Comparison of ENCODE assay signal across 8 cellular contexts in genomic region chr2:37005118-37005868, GRCh38. TPM values are rescaled to one million over a fixed set of nuclear protein-coding genes. Genes with fewer than 3 reads are reported as not detected.
DNase-seq lines count a peak whose midpoint lies in the region; ATAC-seq and TF ChIP-seq lines count a peak whose summit lies in the region.

No MANE protein-coding gene starts in this region.

- H3K27ac ChIP-seq in WERI-Rb-1 (no peak overlapping the region), heart left ventricle (peak overlapping the region in 11 of 12 donors; percentile 13 to 80 (median 61)), esophagus muscularis mucosa (replicated peaks in 1 of 4) (no peak overlapping the region)

- TF ChIP-seq POLR2A in heart left ventricle (IDR thresholded peaks at IDR 0.05) = no peak
- TF ChIP-seq POLR2A in esophagus muscularis mucosa (IDR thresholded peaks at IDR 0.05; ENCODE audit: low read depth) = no peak

- H3K4me1 ChIP-seq in heart left ventricle (peaks cover 0 to 22% (median 0%) of the 10 kb centered on the region in 12 donors), esophagus muscularis mucosa (no peaks in the 10 kb centered on the region)

- TF ChIP-seq EP300 in esophagus muscularis mucosa (IDR thresholded peaks at IDR 0.05) = no peak

- H3K4me3 ChIP-seq in GM06990 (replicated peaks; ENCODE audit: low read depth, low read length) (no peak overlapping the region), WERI-Rb-1 (ENCODE audit: low read depth, low read length) (no peak overlapping the region), heart left ventricle (no peak overlapping the region), esophagus muscularis mucosa (no peak overlapping the region)

- H3K27me3 ChIP-seq in GM06990 (replicated peaks; ENCODE audit: control insufficient read depth, insufficient read depth, low read length) (no peaks in the 10 kb centered on the region), WERI-Rb-1 (ENCODE audit: insufficient read depth, low read depth, severe bottlenecking) (no peaks in the 10 kb centered on the region), heart left ventricle (no peaks in the 10 kb centered on the region), esophagus muscularis mucosa (no peaks in the 10 kb centered on the region)

- peak; percentile 91 for ATAC-seq in GM19468 (IDR thresholded peaks at IDR 0.05; ENCODE audit: extremely low read depth, unreplicated experiment)
- ATAC-seq in HG03457 (IDR thresholded peaks at IDR 0.05; ENCODE audit: unreplicated experiment) = peak; percentile 97
- ATAC-seq in heart left ventricle = peak; percentile 87 to 95 (median 91)

- TF ChIP-seq CTCF in GM06990 (IDR thresholded peaks at IDR 0.05; ENCODE audit: insufficient read depth, low read length, poor library complexity, severe bottlenecking) = peak; percentile 34
- TF ChIP-seq CTCF in WERI-Rb-1 (IDR thresholded peaks at IDR 0.05; ENCODE audit: low read depth, low read length) = peak; percentile 59
- peak in 10 of 12 donors; percentile 19 to 63 (median 44) for TF ChIP-seq CTCF in heart left ventricle (IDR thresholded peaks at IDR 0.05)
- TF ChIP-seq CTCF in esophagus muscularis mucosa (IDR thresholded peaks at IDR 0.05) = peak in 1 of 3 experiments; percentile 47

- H3K36me3 ChIP-seq in GM06990 (ENCODE audit: control insufficient read depth, insufficient read depth, low read length) (peaks cover 2% of the 10 kb centered on the region), WERI-Rb-1 (peaks cover 28% of the 10 kb centered on the region), heart left ventricle (peaks cover 0 to 99% (median 92%) of the 10 kb centered on the region in 9 donors), esophagus muscularis mucosa (peaks cover 36 to 95% (median 80%) of the 10 kb centered on the region in 4 donors)

- intact Hi-C loops in heart left ventricle (cut with DNase I) = loop anchor here in 7 of 10 donors (2.0 to 10.0 kb wide), 4 partner anchors 100 to 224 kb away; no protein-coding TSS in a partner anchor
- intact Hi-C loops in esophagus muscularis mucosa (cut with DNase I) = no loop called here

- DNase-seq in GM06990 (ENCODE audit: extremely low read depth, insufficient read length) (peak; percentile 32), WERI-Rb-1 (peak; percentile 37), heart left ventricle (no peak), esophagus muscularis mucosa (ENCODE audit: extremely low spot score) (no peak), NCI-H2081 (lab: John Stamatoyannopoulos, UW) (no peak)
- DNase-seq in stimulated activated naive CD4-positive, alpha-beta T cell treated with Interleukin-2 at 50 U/mL for 16 hours (lab: John Stamatoyannopoulos, UW) = peak; percentile 2

- H3K9me3 ChIP-seq in WERI-Rb-1 (ENCODE audit: severe bottlenecking) = no peaks in the 10 kb centered on the region
- no peaks in the 10 kb centered on the region for H3K9me3 ChIP-seq in heart left ventricle
- H3K9me3 ChIP-seq in esophagus muscularis mucosa = no peaks in the 10 kb centered on the region

- 26 to 49% (median 32%) methylated on average over 8 of the region's 8 CpGs for WGBS in heart left ventricle, 4 donors
- WGBS in esophagus muscularis mucosa = 73% methylated on average over 8 of the region's 8 CpGs

RNA-seq across cellular contexts. Expression of gene STRN, which starts 39.0 kb away (rescaled TPM):
- total RNA-seq in heart left ventricle = 100 to 1,000 TPM in 1 of 9 donors, 10 to 100 TPM in 8; 39.6 to 101 (median 62.8) TPM
- 10 to 100 TPM in 1 of 2 donors, 1 to 10 TPM in 1; 9.2 to 39.7 TPM for polyA plus RNA-seq in heart left ventricle
- total RNA-seq in esophagus muscularis mucosa = 10 to 100 TPM; 17.6 to 21.8 (median 20.0) TPM

Comparison
In these comparisons a context has a peak if more than half of its experiments do, and no peak if none do; other contexts are left out.
1. DNase-seq: peak in GM06990 (single experiment), WERI-Rb-1 (single experiment) and stimulated activated naive CD4-positive, alpha-beta T cell treated with Interleukin-2 at 50 U/mL for 16 hours (single experiment); none in heart left ventricle (0 of 5), esophagus muscularis mucosa (single experiment) and NCI-H2081 (0 of 2).
2. H3K27ac ChIP-seq: peak in heart left ventricle (11 of 12); none in WERI-Rb-1 (single experiment) and esophagus muscularis mucosa (0 of 4).
3. Peak in every context shown above with its lines, with median percentiles within 50 percentile points of each other: ATAC-seq.